ENCODE assay signal across 14 cellular contexts in the genomic region with DNA sequence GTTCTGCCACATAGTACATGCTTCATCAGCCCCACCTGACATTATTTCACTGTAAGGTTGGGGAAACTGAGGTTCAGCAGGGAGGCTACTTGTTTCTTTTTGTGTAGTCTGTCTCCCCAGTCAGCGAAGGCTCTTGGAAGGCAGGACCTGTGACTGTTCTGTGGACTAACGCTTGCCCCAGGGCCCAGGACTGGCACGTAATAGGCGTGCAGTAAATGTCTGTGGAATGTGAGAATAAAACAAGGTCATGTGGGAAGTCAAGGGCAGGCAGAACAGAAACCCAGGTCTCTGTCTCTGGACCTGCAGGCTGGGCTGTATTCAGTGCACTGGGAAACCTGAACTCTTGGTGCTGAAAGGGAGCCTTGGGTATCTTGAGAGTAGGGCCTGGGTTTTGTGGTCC.
A peak's percentile ranks its signal among the peaks of the same experiment; 100 is the strongest.
DNase-seq lines count a peak whose midpoint lies in the region; ATAC-seq lines count a peak whose summit lies in the region.
"Had no signal": no experiment of that assay in that cellular context is flagged by ENCODE, and none has a peak within 500 bp of the region (broad histone marks: within the 10 kb centered on the region; RNA-seq: fewer than 3 reads in every experiment).

No MANE protein-coding gene starts in this region.

- no peak overlapping the region for H3K4me3 Mint-ChIP-seq in activated naive CD8-positive, alpha-beta T cell treated with anti-CD3 and anti-CD28 coated beads, Interleukin-2, amount 10 ng/mL, durations not matched to agents 7 days and 5 days
- H3K4me3 Mint-ChIP-seq in activated naive CD8-positive, alpha-beta T cell treated with anti-CD3 and anti-CD28 coated beads for 36 hours: no peak overlapping the region
- H3K4me3 Mint-ChIP-seq: CD14-positive monocyte; CD4-positive, alpha-beta memory T cell; GM23338 had no signal

- no peaks in the 10 kb centered on the region for H3K36me3 Mint-ChIP-seq in activated naive CD8-positive, alpha-beta T cell treated with anti-CD3 and anti-CD28 coated beads, Interleukin-2, amount 10 ng/mL, durations not matched to agents 7 days and 5 days
- no peaks in the 10 kb centered on the region for H3K36me3 Mint-ChIP-seq in activated naive CD8-positive, alpha-beta T cell treated with anti-CD3 and anti-CD28 coated beads for 36 hours
- H3K36me3 Mint-ChIP-seq: CD14-positive monocyte; CD4-positive, alpha-beta memory T cell had no signal

- no peak for DNase-seq in activated naive CD8-positive, alpha-beta T cell treated with anti-CD3 and anti-CD28 coated beads, Interleukin-2, amount 10 ng/mL, durations not matched to agents 7 days and 5 days
- no peak for DNase-seq in activated naive CD8-positive, alpha-beta T cell treated with anti-CD3 and anti-CD28 coated beads for 36 hours
- DNase-seq in M059J (ENCODE audit: low read depth) (peak; percentile 58), SK-MEL-5 (ENCODE audit: low read depth, low spot score) (peak; percentile 1), NCI-H82 (lab: John Stamatoyannopoulos, UW) (no peak), NOMO-1 treated with dmso at 0.1 percent for 144 hours (lab: John Stamatoyannopoulos, UW; ENCODE audit: unreplicated experiment) (no peak), NCI-H510A treated with DMSO at 0.1 percent for 48 hours (lab: John Stamatoyannopoulos, UW) (no peak)
- DNase-seq: CD4-positive, alpha-beta memory T cell; DMS79 treated with DMSO at 0.1 percent for 48 hours; GDM1; HCEC 1CT had no signal

- no peak for ATAC-seq in activated naive CD8-positive, alpha-beta T cell treated with anti-CD3 and anti-CD28 coated beads, Interleukin-2, amount 10 ng/mL, durations not matched to agents 7 days and 5 days (ENCODE audit: low read depth)
- ATAC-seq: A549, GM23338 had no signal

- H3K9me3 Mint-ChIP-seq in activated naive CD8-positive, alpha-beta T cell treated with anti-CD3 and anti-CD28 coated beads, Interleukin-2, amount 10 ng/mL, durations not matched to agents 7 days and 5 days: no peaks in the 10 kb centered on the region
- H3K9me3 Mint-ChIP-seq in activated naive CD8-positive, alpha-beta T cell treated with anti-CD3 and anti-CD28 coated beads for 36 hours: no peaks in the 10 kb centered on the region
- H3K9me3 Mint-ChIP-seq: CD14-positive monocyte; CD4-positive, alpha-beta memory T cell; GM23338 had no signal

- in situ Hi-C loops in SK-MEL-5 (cut with HindIII; ENCODE audit: low pct_unique_long_range_greater_than_20kb, low sequenced_read_pairs): no loop called here

- peaks cover 11% of the 10 kb centered on the region for H3K4me1 Mint-ChIP-seq in activated naive CD8-positive, alpha-beta T cell treated with anti-CD3 and anti-CD28 coated beads, Interleukin-2, amount 10 ng/mL, durations not matched to agents 7 days and 5 days
- peaks cover 12% of the 10 kb centered on the region for H3K4me1 Mint-ChIP-seq in activated naive CD8-positive, alpha-beta T cell treated with anti-CD3 and anti-CD28 coated beads for 36 hours

- POLR2A ChIA-PET in activated naive CD8-positive, alpha-beta T cell treated with anti-CD3 and anti-CD28 coated beads, Interleukin-2, amount 10 ng/mL, durations not matched to agents 7 days and 5 days (lab: Charles Lee): no interaction called here

- peaks cover 9% of the 10 kb centered on the region for H3K27me3 Mint-ChIP-seq in activated naive CD8-positive, alpha-beta T cell treated with anti-CD3 and anti-CD28 coated beads, Interleukin-2, amount 10 ng/mL, durations not matched to agents 7 days and 5 days
- no peaks in the 10 kb centered on the region for H3K27me3 Mint-ChIP-seq in activated naive CD8-positive, alpha-beta T cell treated with anti-CD3 and anti-CD28 coated beads for 36 hours

- peak overlapping the region; percentile 49 for H3K27ac Mint-ChIP-seq in activated naive CD8-positive, alpha-beta T cell treated with anti-CD3 and anti-CD28 coated beads, Interleukin-2, amount 10 ng/mL, durations not matched to agents 7 days and 5 days
- no peak overlapping the region for H3K27ac Mint-ChIP-seq in activated naive CD8-positive, alpha-beta T cell treated with anti-CD3 and anti-CD28 coated beads for 36 hours
- H3K27ac Mint-ChIP-seq: CD14-positive monocyte; CD4-positive, alpha-beta memory T cell; GM23338 had no signal

Comparison
In these comparisons a context has a peak if more than half of its experiments do, and no peak if none do; other contexts are left out.
1. DNase-seq: peak in M059J (single experiment) and SK-MEL-5 (single experiment); none in activated naive CD8-positive, alpha-beta T cell treated with anti-CD3 and anti-CD28 coated beads, Interleukin-2, amount 10 ng/mL, durations not matched to agents 7 days and 5 days (single experiment), activated naive CD8-positive, alpha-beta T cell treated with anti-CD3 and anti-CD28 coated beads for 36 hours (single experiment), NCI-H82 (single experiment), NOMO-1 treated with dmso at 0.1 percent for 144 hours (single experiment) and NCI-H510A treated with DMSO at 0.1 percent for 48 hours (single experiment).